ENCODE assay signal across 1 cellular context in genomic region chr17:75319818-75320691, GRCh38.
A peak's percentile ranks its signal among the peaks of the same experiment; 100 is the strongest.
TF ChIP-seq lines count a peak whose summit lies in the region.

No MANE protein-coding gene starts in this region.

TF ChIP-seq in GM12878, 131 proteins besides CTCF, POLR2A, EP300 and RAD21 (continued from another document and continues in another):
- TF ChIP-seq ATF2 (IDR thresholded peaks at IDR 0.05; ENCODE audit: low read length) (peak; percentile 74), TAF1 (IDR thresholded peaks at IDR 0.05; ENCODE audit: borderline replicate concordance, low read depth, low read length) (no peak), CHD2 (IDR thresholded peaks at IDR 0.05; ENCODE audit: borderline replicate concordance, low read depth, low read length) (no peak; the same call in 1 of the 2 replicates), JUNB (IDR thresholded peaks at IDR 0.05) (peak; percentile 20; the same call in 1 of the 2 replicates), DPF2 (IDR thresholded peaks at IDR 0.05) (peak; percentile 40), MYB (IDR thresholded peaks at IDR 0.05; ENCODE audit: borderline replicate concordance, low read depth, low read length) (no peak), MTA3 (IDR thresholded peaks at IDR 0.05; ENCODE audit: borderline replicate concordance, low read length) (no peak), GATAD2B (conservative IDR thresholded peaks at IDR 0.05; ENCODE audit: low read depth) (no peak), SMC3 (IDR thresholded peaks at IDR 0.05; ENCODE audit: borderline replicate concordance, low read length) (no peak), JUND (IDR thresholded peaks at IDR 0.05; ENCODE audit: low read depth, low read length) (no peak), ESRRA (IDR thresholded peaks at IDR 0.05; ENCODE audit: low read length) (no peak), ATF3 (IDR thresholded peaks at IDR 0.05; ENCODE audit: borderline replicate concordance, extremely low read depth, low read depth, low read length) (no peak), ZNF24 (IDR thresholded peaks at IDR 0.05) (no peak), RELA (IDR thresholded peaks at IDR 0.05; ENCODE audit: borderline replicate concordance, partially characterized antibody) (peak; percentile 22), CBX3 (IDR thresholded peaks at IDR 0.05; ENCODE audit: borderline replicate concordance, low read depth) (no peak), NFYA (IDR thresholded peaks at IDR 0.05; ENCODE audit: borderline replicate concordance, low read depth, low read length) (no peak), MYC (IDR thresholded peaks at IDR 0.05; ENCODE audit: insufficient read depth, insufficient read length, insufficient replicate concordance, low read length, severe bottlenecking) (no peak), POLR2AphosphoS5 (IDR thresholded peaks at IDR 0.05; ENCODE audit: low read length) (peak; percentile 47; the same call in 1 of the 2 replicates), HDAC6 (IDR thresholded peaks at IDR 0.05; ENCODE audit: unreplicated experiment) (no peak), NBN (IDR thresholded peaks at IDR 0.05) (no peak), PAX8 (IDR thresholded peaks at IDR 0.05) (no peak), IRF5 (IDR thresholded peaks at IDR 0.05; ENCODE audit: borderline replicate concordance) (no peak), CEBPB (IDR thresholded peaks at IDR 0.05; ENCODE audit: borderline replicate concordance in 1 of 2, low read depth in 2 of 2, low read length in 2 of 2) (no peak), PKNOX1 (IDR thresholded peaks at IDR 0.05) (peak; percentile 40; the same call in 1 of the 2 replicates), TCF7 (IDR thresholded peaks at IDR 0.05; ENCODE audit: borderline replicate concordance) (no peak), SUPT20H (IDR thresholded peaks at IDR 0.05; ENCODE audit: borderline replicate concordance, control insufficient read depth, low read depth, low read length) (no peak), SUZ12 (IDR thresholded peaks at IDR 0.05; ENCODE audit: unreplicated experiment) (no peak), NR2F1 (conservative IDR thresholded peaks at IDR 0.05) (peak; percentile 93), NFXL1 (IDR thresholded peaks at IDR 0.05; ENCODE audit: borderline replicate concordance) (no peak), RAD51 (IDR thresholded peaks at IDR 0.05) (peak; percentile 52), IKZF1 (conservative IDR thresholded peaks at IDR 0.05) (peak; percentile 70), EGR1 (IDR thresholded peaks at IDR 0.05; ENCODE audit: borderline replicate concordance in 1 of 2, low read depth in 2 of 2, low read length in 2 of 2) (no peak), NRF1 (conservative IDR thresholded peaks at IDR 0.05; ENCODE audit: low read depth, low read length) (no peak), SMAD1 (IDR thresholded peaks at IDR 0.05; ENCODE audit: low read depth, partially characterized antibody) (no peak), BACH1 (IDR thresholded peaks at IDR 0.05; ENCODE audit: borderline replicate concordance) (no peak), POLR2AphosphoS2 (IDR thresholded peaks at IDR 0.05; ENCODE audit: low read depth, low read length) (no peak), FOS (IDR thresholded peaks at IDR 0.05; ENCODE audit: borderline replicate concordance, extremely low read depth, insufficient read length) (no peak), E2F4 (IDR thresholded peaks at IDR 0.05; ENCODE audit: low read depth, low read length) (no peak), CEBPZ (IDR thresholded peaks at IDR 0.05; ENCODE audit: low read depth, low read length) (no peak), ZNF622 (IDR thresholded peaks at IDR 0.05) (no peak), HDAC2 (IDR thresholded peaks at IDR 0.05) (no peak)
- TF ChIP-seq, protein P1, sequence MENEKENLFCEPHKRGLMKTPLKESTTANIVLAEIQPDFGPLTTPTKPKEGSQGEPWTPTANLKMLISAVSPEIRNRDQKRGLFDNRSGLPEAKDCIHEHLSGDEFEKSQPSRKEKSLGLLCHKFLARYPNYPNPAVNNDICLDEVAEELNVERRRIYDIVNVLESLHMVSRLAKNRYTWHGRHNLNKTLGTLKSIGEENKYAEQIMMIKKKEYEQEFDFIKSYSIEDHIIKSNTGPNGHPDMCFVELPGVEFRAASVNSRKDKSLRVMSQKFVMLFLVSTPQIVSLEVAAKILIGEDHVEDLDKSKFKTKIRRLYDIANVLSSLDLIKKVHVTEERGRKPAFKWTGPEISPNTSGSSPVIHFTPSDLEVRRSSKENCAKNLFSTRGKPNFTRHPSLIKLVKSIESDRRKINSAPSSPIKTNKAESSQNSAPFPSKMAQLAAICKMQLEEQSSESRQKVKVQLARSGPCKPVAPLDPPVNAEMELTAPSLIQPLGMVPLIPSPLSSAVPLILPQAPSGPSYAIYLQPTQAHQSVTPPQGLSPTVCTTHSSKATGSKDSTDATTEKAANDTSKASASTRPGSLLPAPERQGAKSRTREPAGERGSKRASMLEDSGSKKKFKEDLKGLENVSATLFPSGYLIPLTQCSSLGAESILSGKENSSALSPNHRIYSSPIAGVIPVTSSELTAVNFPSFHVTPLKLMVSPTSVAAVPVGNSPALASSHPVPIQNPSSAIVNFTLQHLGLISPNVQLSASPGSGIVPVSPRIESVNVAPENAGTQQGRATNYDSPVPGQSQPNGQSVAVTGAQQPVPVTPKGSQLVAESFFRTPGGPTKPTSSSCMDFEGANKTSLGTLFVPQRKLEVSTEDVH (IDR thresholded peaks at IDR 0.05; ENCODE audit: low read depth, partially characterized antibody) = no peak
- TF ChIP-seq, protein P2, sequence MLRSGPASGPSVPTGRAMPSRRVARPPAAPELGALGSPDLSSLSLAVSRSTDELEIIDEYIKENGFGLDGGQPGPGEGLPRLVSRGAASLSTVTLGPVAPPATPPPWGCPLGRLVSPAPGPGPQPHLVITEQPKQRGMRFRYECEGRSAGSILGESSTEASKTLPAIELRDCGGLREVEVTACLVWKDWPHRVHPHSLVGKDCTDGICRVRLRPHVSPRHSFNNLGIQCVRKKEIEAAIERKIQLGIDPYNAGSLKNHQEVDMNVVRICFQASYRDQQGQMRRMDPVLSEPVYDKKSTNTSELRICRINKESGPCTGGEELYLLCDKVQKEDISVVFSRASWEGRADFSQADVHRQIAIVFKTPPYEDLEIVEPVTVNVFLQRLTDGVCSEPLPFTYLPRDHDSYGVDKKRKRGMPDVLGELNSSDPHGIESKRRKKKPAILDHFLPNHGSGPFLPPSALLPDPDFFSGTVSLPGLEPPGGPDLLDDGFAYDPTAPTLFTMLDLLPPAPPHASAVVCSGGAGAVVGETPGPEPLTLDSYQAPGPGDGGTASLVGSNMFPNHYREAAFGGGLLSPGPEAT (IDR thresholded peaks at IDR 0.05; ENCODE audit: low read depth) = no peak; the same call in 1 of the 2 replicates
- TF ChIP-seq, protein P3, sequence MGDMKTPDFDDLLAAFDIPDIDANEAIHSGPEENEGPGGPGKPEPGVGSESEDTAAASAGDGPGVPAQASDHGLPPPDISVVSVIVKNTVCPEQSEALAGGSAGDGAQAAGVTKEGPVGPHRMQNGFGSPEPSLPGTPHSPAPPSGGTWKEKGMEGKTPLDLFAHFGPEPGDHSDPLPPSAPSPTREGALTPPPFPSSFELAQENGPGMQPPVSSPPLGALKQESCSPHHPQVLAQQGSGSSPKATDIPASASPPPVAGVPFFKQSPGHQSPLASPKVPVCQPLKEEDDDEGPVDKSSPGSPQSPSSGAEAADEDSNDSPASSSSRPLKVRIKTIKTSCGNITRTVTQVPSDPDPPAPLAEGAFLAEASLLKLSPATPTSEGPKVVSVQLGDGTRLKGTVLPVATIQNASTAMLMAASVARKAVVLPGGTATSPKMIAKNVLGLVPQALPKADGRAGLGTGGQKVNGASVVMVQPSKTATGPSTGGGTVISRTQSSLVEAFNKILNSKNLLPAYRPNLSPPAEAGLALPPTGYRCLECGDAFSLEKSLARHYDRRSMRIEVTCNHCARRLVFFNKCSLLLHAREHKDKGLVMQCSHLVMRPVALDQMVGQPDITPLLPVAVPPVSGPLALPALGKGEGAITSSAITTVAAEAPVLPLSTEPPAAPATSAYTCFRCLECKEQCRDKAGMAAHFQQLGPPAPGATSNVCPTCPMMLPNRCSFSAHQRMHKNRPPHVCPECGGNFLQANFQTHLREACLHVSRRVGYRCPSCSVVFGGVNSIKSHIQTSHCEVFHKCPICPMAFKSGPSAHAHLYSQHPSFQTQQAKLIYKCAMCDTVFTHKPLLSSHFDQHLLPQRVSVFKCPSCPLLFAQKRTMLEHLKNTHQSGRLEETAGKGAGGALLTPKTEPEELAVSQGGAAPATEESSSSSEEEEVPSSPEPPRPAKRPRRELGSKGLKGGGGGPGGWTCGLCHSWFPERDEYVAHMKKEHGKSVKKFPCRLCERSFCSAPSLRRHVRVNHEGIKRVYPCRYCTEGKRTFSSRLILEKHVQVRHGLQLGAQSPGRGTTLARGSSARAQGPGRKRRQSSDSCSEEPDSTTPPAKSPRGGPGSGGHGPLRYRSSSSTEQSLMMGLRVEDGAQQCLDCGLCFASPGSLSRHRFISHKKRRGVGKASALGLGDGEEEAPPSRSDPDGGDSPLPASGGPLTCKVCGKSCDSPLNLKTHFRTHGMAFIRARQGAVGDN (IDR thresholded peaks at IDR 0.05) = peak; percentile 77; the same call in 1 of the 2 replicates
- TF ChIP-seq, protein P4, sequence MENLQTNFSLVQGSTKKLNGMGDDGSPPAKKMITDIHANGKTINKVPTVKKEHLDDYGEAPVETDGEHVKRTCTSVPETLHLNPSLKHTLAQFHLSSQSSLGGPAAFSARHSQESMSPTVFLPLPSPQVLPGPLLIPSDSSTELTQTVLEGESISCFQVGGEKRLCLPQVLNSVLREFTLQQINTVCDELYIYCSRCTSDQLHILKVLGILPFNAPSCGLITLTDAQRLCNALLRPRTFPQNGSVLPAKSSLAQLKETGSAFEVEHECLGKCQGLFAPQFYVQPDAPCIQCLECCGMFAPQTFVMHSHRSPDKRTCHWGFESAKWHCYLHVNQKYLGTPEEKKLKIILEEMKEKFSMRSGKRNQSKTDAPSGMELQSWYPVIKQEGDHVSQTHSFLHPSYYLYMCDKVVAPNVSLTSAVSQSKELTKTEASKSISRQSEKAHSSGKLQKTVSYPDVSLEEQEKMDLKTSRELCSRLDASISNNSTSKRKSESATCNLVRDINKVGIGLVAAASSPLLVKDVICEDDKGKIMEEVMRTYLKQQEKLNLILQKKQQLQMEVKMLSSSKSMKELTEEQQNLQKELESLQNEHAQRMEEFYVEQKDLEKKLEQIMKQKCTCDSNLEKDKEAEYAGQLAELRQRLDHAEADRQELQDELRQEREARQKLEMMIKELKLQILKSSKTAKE (IDR thresholded peaks at IDR 0.05; ENCODE audit: low read depth, poor library complexity, severe bottlenecking) = no peak
